Comparison of ENCODE assay signal across 1 cellular context in the genomic region with DNA sequence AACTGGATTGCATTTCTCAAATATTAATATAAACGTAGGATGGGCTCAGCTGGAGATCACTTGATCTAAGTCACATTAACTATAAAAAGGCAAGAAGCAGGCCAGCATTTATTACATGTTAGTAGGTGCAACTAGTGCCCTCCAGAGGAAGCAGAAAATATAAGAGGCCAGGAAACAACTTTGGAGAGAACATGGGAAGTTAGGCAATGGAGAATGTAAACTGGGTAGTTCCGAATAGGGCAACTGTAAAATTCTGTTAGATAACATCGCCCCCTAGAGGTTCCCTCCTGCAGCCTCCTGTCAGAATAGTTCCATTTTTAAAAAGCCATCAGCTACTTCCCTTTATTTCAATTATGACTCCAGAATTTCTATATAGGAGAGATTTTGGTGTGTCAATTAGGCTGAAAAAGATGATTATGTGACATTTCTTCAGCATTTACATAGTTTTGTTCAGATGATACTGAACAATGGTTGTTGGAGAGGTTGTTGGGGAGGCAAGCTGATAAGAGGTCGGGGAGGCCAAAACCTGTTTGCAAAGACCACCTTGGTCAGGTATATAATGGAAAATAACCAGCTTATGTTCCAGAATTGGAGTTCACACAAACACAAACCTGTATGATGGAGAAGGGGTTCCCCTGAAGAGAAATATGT.
TF ChIP-seq lines count a peak whose summit lies in the region.

No MANE protein-coding gene starts in this region.

TF ChIP-seq in HEK293, 187 proteins besides CTCF, POLR2A, EP300 and RAD21 (continued from another document and continues in another):
- TF ChIP-seq, protein P1, sequence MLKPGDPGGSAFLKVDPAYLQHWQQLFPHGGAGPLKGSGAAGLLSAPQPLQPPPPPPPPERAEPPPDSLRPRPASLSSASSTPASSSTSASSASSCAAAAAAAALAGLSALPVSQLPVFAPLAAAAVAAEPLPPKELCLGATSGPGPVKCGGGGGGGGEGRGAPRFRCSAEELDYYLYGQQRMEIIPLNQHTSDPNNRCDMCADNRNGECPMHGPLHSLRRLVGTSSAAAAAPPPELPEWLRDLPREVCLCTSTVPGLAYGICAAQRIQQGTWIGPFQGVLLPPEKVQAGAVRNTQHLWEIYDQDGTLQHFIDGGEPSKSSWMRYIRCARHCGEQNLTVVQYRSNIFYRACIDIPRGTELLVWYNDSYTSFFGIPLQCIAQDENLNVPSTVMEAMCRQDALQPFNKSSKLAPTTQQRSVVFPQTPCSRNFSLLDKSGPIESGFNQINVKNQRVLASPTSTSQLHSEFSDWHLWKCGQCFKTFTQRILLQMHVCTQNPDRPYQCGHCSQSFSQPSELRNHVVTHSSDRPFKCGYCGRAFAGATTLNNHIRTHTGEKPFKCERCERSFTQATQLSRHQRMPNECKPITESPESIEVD (tag by site-specific recombination; IDR thresholded peaks at IDR 0.05) = 0 out of 2 replicates have a peak, but pooled peaks have one; percentile 16
- no peak for TF ChIP-seq ZNF624 (tag by site-specific recombination; IDR thresholded peaks at IDR 0.05)
- TF ChIP-seq KLF8 (tag by site-specific recombination; IDR thresholded peaks at IDR 0.05) = no peak
- no peak for TF ChIP-seq GLIS1 (tag by site-specific recombination; IDR thresholded peaks at IDR 0.05)
- TF ChIP-seq, protein P2, sequence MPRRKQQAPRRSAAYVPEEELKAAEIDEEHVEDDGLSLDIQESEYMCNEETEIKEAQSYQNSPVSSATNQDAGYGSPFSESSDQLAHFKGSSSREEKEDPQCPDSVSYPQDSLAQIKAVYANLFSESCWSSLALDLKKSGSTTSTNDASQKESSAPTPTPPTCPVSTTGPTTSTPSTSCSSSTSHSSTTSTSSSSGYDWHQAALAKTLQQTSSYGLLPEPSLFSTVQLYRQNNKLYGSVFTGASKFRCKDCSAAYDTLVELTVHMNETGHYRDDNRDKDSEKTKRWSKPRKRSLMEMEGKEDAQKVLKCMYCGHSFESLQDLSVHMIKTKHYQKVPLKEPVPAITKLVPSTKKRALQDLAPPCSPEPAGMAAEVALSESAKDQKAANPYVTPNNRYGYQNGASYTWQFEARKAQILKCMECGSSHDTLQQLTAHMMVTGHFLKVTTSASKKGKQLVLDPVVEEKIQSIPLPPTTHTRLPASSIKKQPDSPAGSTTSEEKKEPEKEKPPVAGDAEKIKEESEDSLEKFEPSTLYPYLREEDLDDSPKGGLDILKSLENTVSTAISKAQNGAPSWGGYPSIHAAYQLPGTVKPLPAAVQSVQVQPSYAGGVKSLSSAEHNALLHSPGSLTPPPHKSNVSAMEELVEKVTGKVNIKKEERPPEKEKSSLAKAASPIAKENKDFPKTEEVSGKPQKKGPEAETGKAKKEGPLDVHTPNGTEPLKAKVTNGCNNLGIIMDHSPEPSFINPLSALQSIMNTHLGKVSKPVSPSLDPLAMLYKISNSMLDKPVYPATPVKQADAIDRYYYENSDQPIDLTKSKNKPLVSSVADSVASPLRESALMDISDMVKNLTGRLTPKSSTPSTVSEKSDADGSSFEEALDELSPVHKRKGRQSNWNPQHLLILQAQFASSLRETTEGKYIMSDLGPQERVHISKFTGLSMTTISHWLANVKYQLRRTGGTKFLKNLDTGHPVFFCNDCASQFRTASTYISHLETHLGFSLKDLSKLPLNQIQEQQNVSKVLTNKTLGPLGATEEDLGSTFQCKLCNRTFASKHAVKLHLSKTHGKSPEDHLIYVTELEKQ (tag by site-specific recombination; IDR thresholded peaks at IDR 0.05; ENCODE audit: borderline replicate concordance) = no peak
- TF ChIP-seq, protein P3, sequence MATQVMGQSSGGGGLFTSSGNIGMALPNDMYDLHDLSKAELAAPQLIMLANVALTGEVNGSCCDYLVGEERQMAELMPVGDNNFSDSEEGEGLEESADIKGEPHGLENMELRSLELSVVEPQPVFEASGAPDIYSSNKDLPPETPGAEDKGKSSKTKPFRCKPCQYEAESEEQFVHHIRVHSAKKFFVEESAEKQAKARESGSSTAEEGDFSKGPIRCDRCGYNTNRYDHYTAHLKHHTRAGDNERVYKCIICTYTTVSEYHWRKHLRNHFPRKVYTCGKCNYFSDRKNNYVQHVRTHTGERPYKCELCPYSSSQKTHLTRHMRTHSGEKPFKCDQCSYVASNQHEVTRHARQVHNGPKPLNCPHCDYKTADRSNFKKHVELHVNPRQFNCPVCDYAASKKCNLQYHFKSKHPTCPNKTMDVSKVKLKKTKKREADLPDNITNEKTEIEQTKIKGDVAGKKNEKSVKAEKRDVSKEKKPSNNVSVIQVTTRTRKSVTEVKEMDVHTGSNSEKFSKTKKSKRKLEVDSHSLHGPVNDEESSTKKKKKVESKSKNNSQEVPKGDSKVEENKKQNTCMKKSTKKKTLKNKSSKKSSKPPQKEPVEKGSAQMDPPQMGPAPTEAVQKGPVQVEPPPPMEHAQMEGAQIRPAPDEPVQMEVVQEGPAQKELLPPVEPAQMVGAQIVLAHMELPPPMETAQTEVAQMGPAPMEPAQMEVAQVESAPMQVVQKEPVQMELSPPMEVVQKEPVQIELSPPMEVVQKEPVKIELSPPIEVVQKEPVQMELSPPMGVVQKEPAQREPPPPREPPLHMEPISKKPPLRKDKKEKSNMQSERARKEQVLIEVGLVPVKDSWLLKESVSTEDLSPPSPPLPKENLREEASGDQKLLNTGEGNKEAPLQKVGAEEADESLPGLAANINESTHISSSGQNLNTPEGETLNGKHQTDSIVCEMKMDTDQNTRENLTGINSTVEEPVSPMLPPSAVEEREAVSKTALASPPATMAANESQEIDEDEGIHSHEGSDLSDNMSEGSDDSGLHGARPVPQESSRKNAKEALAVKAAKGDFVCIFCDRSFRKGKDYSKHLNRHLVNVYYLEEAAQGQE (tag by site-specific recombination; IDR thresholded peaks at IDR 0.05) = no peak
- no peak for TF ChIP-seq ZNF76 (tag by site-specific recombination; IDR thresholded peaks at IDR 0.05; ENCODE audit: borderline replicate concordance, low read depth)
- TF ChIP-seq, protein P4, sequence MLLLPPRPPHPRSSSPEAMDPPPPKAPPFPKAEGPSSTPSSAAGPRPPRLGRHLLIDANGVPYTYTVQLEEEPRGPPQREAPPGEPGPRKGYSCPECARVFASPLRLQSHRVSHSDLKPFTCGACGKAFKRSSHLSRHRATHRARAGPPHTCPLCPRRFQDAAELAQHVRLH (tag by site-specific recombination; IDR thresholded peaks at IDR 0.05) = 0 out of 2 replicates have a peak, but pooled peaks have one; percentile 66
- no peak for TF ChIP-seq MZF1 (tag by site-specific recombination; IDR thresholded peaks at IDR 0.05; ENCODE audit: borderline replicate concordance)
- TF ChIP-seq ZEB2 (tag by site-specific recombination; IDR thresholded peaks at IDR 0.05) = peak; percentile 39; the same call in 1 of the 2 replicates
- no peak for TF ChIP-seq ZNF610 (tag by site-specific recombination; IDR thresholded peaks at IDR 0.05; ENCODE audit: borderline replicate concordance)
- TF ChIP-seq, protein P5, sequence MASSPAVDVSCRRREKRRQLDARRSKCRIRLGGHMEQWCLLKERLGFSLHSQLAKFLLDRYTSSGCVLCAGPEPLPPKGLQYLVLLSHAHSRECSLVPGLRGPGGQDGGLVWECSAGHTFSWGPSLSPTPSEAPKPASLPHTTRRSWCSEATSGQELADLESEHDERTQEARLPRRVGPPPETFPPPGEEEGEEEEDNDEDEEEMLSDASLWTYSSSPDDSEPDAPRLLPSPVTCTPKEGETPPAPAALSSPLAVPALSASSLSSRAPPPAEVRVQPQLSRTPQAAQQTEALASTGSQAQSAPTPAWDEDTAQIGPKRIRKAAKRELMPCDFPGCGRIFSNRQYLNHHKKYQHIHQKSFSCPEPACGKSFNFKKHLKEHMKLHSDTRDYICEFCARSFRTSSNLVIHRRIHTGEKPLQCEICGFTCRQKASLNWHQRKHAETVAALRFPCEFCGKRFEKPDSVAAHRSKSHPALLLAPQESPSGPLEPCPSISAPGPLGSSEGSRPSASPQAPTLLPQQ (tag by site-specific recombination; IDR thresholded peaks at IDR 0.05) = 0 out of 2 replicates have a peak, but pooled peaks have one; percentile 20
- no peak for TF ChIP-seq ZFP69B (tag by site-specific recombination; IDR thresholded peaks at IDR 0.05)
- TF ChIP-seq ZNF660 (tag by site-specific recombination; IDR thresholded peaks at IDR 0.05) = peak; percentile 95
- TF ChIP-seq HOXC10 (CRISPR knock-in tag; IDR thresholded peaks at IDR 0.05) = no peak
- no peak for TF ChIP-seq ZNF157 (tag by site-specific recombination; IDR thresholded peaks at IDR 0.05)
- no peak for TF ChIP-seq ZNF184 (tag by site-specific recombination; IDR thresholded peaks at IDR 0.05)
- no peak for TF ChIP-seq ZFP41 (tag by site-specific recombination; IDR thresholded peaks at IDR 0.05; ENCODE audit: borderline replicate concordance)
- no peak; the same call in 1 of the 2 replicates for TF ChIP-seq KLF10 (tag by site-specific recombination; IDR thresholded peaks at IDR 0.05)
- peak; percentile 80 for TF ChIP-seq SCRT1 (tag by site-specific recombination; IDR thresholded peaks at IDR 0.05; ENCODE audit: borderline replicate concordance)
- TF ChIP-seq ZNF155 (tag by site-specific recombination; IDR thresholded peaks at IDR 0.05) = no peak
- peak; percentile 67; the same call in 1 of the 2 replicates for TF ChIP-seq ZNF561 (tag by site-specific recombination; IDR thresholded peaks at IDR 0.05; ENCODE audit: borderline replicate concordance)
- TF ChIP-seq KLF16 (tag by site-specific recombination; IDR thresholded peaks at IDR 0.05) = no peak
- no peak for TF ChIP-seq ZFHX2 (tag by site-specific recombination; conservative IDR thresholded peaks at IDR 0.05)
- TF ChIP-seq ZNF558 (tag by site-specific recombination; IDR thresholded peaks at IDR 0.05) = no peak
- TF ChIP-seq ZIC2 (tag by site-specific recombination; IDR thresholded peaks at IDR 0.05) = no peak
- no peak for TF ChIP-seq ZNF555 (tag by site-specific recombination; conservative IDR thresholded peaks at IDR 0.05)
- TF ChIP-seq ZNF514 (tag by site-specific recombination; IDR thresholded peaks at IDR 0.05) = no peak
- no peak for TF ChIP-seq GFI1B (tag by site-specific recombination; IDR thresholded peaks at IDR 0.05)
- no peak for TF ChIP-seq ZBTB20 (tag by site-specific recombination; IDR thresholded peaks at IDR 0.05)
- TF ChIP-seq IKZF3 (tag by site-specific recombination; IDR thresholded peaks at IDR 0.05) = peak; percentile 91
- TF ChIP-seq ZSCAN30 (tag by site-specific recombination; IDR thresholded peaks at IDR 0.05) = peak; percentile 87
- no peak for TF ChIP-seq TCF7L2 (IDR thresholded peaks at IDR 0.05; ENCODE audit: borderline replicate concordance, low read depth, low read length)
- TF ChIP-seq ZNF24 (tag by site-specific recombination; IDR thresholded peaks at IDR 0.05) = 0 out of 2 replicates have a peak, but pooled peaks have one; percentile 45
- TF ChIP-seq SP7 (tag by site-specific recombination; IDR thresholded peaks at IDR 0.05) = peak; percentile 56; the same call in 1 of the 2 replicates
- TF ChIP-seq ZBTB7A (tag by site-specific recombination; IDR thresholded peaks at IDR 0.05; ENCODE audit: low read depth) = no peak
- TF ChIP-seq ZNF510 (tag by site-specific recombination; IDR thresholded peaks at IDR 0.05; ENCODE audit: insufficient replicate concordance) = no peak
- TF ChIP-seq ZBTB17 (tag by site-specific recombination; IDR thresholded peaks at IDR 0.05) = peak; percentile 53; the same call in 1 of the 2 replicates
- TF ChIP-seq, protein P6, sequence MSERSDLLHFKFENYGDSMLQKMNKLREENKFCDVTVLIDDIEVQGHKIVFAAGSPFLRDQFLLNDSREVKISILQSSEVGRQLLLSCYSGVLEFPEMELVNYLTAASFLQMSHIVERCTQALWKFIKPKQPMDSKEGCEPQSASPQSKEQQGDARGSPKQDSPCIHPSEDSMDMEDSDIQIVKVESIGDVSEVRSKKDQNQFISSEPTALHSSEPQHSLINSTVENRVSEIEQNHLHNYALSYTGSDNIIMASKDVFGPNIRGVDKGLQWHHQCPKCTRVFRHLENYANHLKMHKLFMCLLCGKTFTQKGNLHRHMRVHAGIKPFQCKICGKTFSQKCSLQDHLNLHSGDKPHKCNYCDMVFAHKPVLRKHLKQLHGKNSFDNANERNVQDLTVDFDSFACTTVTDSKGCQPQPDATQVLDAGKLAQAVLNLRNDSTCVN (tag by site-specific recombination; optimal IDR thresholded peaks at IDR 0.05) = no peak
- TF ChIP-seq YY1 (tag by site-specific recombination; IDR thresholded peaks at IDR 0.05) = 0 out of 2 replicates have a peak, but pooled peaks have one; percentile 34
- no peak; the same call in 1 of the 2 replicates for TF ChIP-seq ZNF501 (tag by site-specific recombination; IDR thresholded peaks at IDR 0.05)
- TF ChIP-seq ZBTB1 (tag by site-specific recombination; IDR thresholded peaks at IDR 0.05) = no peak
- TF ChIP-seq ZSCAN16 (tag by site-specific recombination; IDR thresholded peaks at IDR 0.05) = no peak
- no peak for TF ChIP-seq ZNF391 (tag by site-specific recombination; IDR thresholded peaks at IDR 0.05; ENCODE audit: borderline replicate concordance, low read depth)
- no peak for TF ChIP-seq ZNF548 (tag by site-specific recombination; IDR thresholded peaks at IDR 0.05)
- peak; percentile 97 for TF ChIP-seq ZNF654 (tag by site-specific recombination; IDR thresholded peaks at IDR 0.05; ENCODE audit: low read depth)
- TF ChIP-seq, protein P7, sequence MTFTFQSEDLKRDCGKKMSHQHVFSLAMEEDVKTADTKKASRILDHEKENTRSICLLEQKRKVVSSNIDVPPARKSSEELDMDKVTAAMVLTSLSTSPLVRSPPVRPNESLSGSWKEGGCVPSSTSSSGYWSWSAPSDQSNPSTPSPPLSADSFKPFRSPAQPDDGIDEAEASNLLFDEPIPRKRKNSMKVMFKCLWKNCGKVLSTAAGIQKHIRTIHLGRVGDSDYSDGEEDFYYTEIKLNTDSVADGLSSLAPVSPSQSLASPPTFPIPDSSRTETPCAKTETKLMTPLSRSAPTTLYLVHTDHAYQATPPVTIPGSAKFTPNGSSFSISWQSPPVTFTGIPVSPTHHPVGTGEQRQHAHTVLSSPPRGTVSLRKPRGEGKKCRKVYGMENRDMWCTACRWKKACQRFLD (tag by site-specific recombination; IDR thresholded peaks at IDR 0.05) = no peak
- TF ChIP-seq ZNF23 (tag by site-specific recombination; IDR thresholded peaks at IDR 0.05; ENCODE audit: borderline replicate concordance) = no peak
